In genomic region chr11:115980747-115981475, GRCh38 we compare ENCODE assay signal across 14 cellular contexts.
A peak's percentile ranks its signal among the peaks of the same experiment; 100 is the strongest.
DNase-seq lines count a peak whose midpoint lies in the region; ATAC-seq and TF ChIP-seq lines count a peak whose summit lies in the region.
"Had no signal": no experiment of that assay in that cellular context is flagged by ENCODE, and none has a peak within 500 bp of the region (broad histone marks: within the 10 kb centered on the region; RNA-seq: fewer than 3 reads in every experiment).

No MANE protein-coding gene starts in this region.

- H3K4me2 ChIP-seq in neural progenitor cell = no peak overlapping the region
- H3K4me2 ChIP-seq: A549 had no signal

- DNase-seq in ecto neural progenitor cell (ENCODE audit: low spot score) (peak; percentile 12), neural progenitor cell (ENCODE audit: low spot score) (no peak), uterus (peak; percentile 33 to 51), NK-92 (lab: John Stamatoyannopoulos, UW; ENCODE audit: unreplicated experiment) (no peak), HAP-1 (ENCODE audit: low spot score in 2 of 2) (no peak)
- DNase-seq: BE2C; CD4-positive, alpha-beta memory T cell; DMS153; GF-D8 had no signal

- no peak overlapping the region for H3K4me3 Mint-ChIP-seq in neural progenitor cell
- H3K4me3 Mint-ChIP-seq: CD4-positive, alpha-beta memory T cell had no signal

- H3K27me3 ChIP-seq in neural progenitor cell = peaks cover 46% of the 10 kb centered on the region
- H3K27me3 ChIP-seq in uterus = no peaks in the 10 kb centered on the region
- H3K27me3 ChIP-seq in HAP-1 (ENCODE audit: low read depth) = no peaks in the 10 kb centered on the region
- H3K27me3 ChIP-seq: BE2C had no signal

- H3K4me1 Mint-ChIP-seq in neural progenitor cell = peaks cover 40% of the 10 kb centered on the region

- H3K4me3 ChIP-seq in HEK293 (ENCODE audit: low read depth, low read length) (no peak overlapping the region), neural progenitor cell (no peak overlapping the region), uterus (no peak overlapping the region), HAP-1 (no peak overlapping the region)
- H3K4me3 ChIP-seq: A549 had no signal

- H3K36me3 ChIP-seq in HEK293 (ENCODE audit: control insufficient read depth in 2 of 2, insufficient read depth in 1 of 2, low read length in 2 of 2) (no peaks in the 10 kb centered on the region), neural progenitor cell (no peaks in the 10 kb centered on the region), uterus (no peaks in the 10 kb centered on the region), HAP-1 (replicated peaks) (no peaks in the 10 kb centered on the region)
- H3K36me3 ChIP-seq: BE2C had no signal

- POLR2A ChIA-PET in HEK293 (lab: Yijun Ruan, JAX) = no interaction called here

- no peak for ATAC-seq in GM19324 (IDR thresholded peaks at IDR 0.05; ENCODE audit: low FRiP score, unreplicated experiment)
- ATAC-seq: A549, HCT116 had no signal

- no peaks in the 10 kb centered on the region for H3K4me1 ChIP-seq in HEK293 (ENCODE audit: control insufficient read depth, insufficient read depth, low read length)
- peaks cover 14% of the 10 kb centered on the region for H3K4me1 ChIP-seq in neural progenitor cell
- H3K4me1 ChIP-seq in uterus = peaks cover 0 to 11% of the 10 kb centered on the region in 2 donors
- no peaks in the 10 kb centered on the region for H3K4me1 ChIP-seq in HAP-1
- H3K4me1 ChIP-seq: A549, BE2C had no signal

- H3K9me3 Mint-ChIP-seq in neural progenitor cell = peaks cover 3% of the 10 kb centered on the region

- no peak for TF ChIP-seq POLR2A in uterus (IDR thresholded peaks at IDR 0.05)

- H3K36me3 Mint-ChIP-seq in neural progenitor cell = no peaks in the 10 kb centered on the region
- H3K36me3 Mint-ChIP-seq: CD4-positive, alpha-beta memory T cell had no signal

- CTCF ChIA-PET in HEK293 (lab: Yijun Ruan, JAX) = interaction anchor here (1.2 kb wide), 1 partner anchor 245 kb away, joined by 3 read pairs; no protein-coding TSS in a partner anchor

- H3K27ac ChIP-seq in HEK293 (ENCODE audit: extremely low read depth, low read depth, low read length) = no peak overlapping the region
- H3K27ac ChIP-seq in neural progenitor cell = no peak overlapping the region
- H3K27ac ChIP-seq in uterus = peak overlapping the region; percentile 36 to 52
- H3K27ac ChIP-seq: A549, C4-2B had no signal

- no peaks in the 10 kb centered on the region for H3K79me2 ChIP-seq in neural progenitor cell (ENCODE audit: low read depth)

- peak overlapping the region; percentile 19 for H3K27ac Mint-ChIP-seq in neural progenitor cell

- H3F3A ChIP-seq in neural progenitor cell (ENCODE audit: low read depth) = peaks cover 15% of the 10 kb centered on the region

- H3K9ac ChIP-seq in neural progenitor cell = no peak overlapping the region

- H3K9me3 ChIP-seq in HEK293 (ENCODE audit: control insufficient read depth, insufficient read depth, low read depth, low read length) (no peaks in the 10 kb centered on the region), neural progenitor cell (ENCODE audit: low read depth) (no peaks in the 10 kb centered on the region), uterus (no peaks in the 10 kb centered on the region), HAP-1 (no peaks in the 10 kb centered on the region)
- H3K9me3 ChIP-seq: A549, BE2C had no signal

- H3K27me3 Mint-ChIP-seq in neural progenitor cell (ENCODE audit: insufficient read depth, low read depth) = peaks cover 16% of the 10 kb centered on the region

- no peaks in the 10 kb centered on the region for H4K20me1 ChIP-seq in neural progenitor cell (ENCODE audit: low read depth)

- TF ChIP-seq CTCF in HEK293 (tag by site-specific recombination; IDR thresholded peaks at IDR 0.05) (no peak), neural progenitor cell (IDR thresholded peaks at IDR 0.05) (no peak), uterus (IDR thresholded peaks at IDR 0.05) (no peak)

- intact Hi-C loops in uterus (cut with DNase I; ENCODE audit: low total_unique reads) = no loop called here

- H2AFZ ChIP-seq in neural progenitor cell (replicated peaks) = no peak overlapping the region

- in situ Hi-C loops in HAP-1 (cut with MboI; ENCODE audit: low sequenced_read_pairs) = no loop called here

TF ChIP-seq in HEK293, 187 proteins besides CTCF, POLR2A, EP300 and RAD21:
- TF ChIP-seq EGR2 (tag by site-specific recombination; IDR thresholded peaks at IDR 0.05; ENCODE audit: low read depth) = peak; percentile 63; the same call in 1 of the 2 replicates
- TF ChIP-seq ZBTB10 (tag by site-specific recombination; IDR thresholded peaks at IDR 0.05) = no peak
- peak; percentile 78 for TF ChIP-seq ZFHX2 (tag by site-specific recombination; conservative IDR thresholded peaks at IDR 0.05)

Comparison
In these comparisons a context has a peak if more than half of its experiments do, and no peak if none do; other contexts are left out.
1. H3K27ac ChIP-seq: peak in uterus (2 of 2); none in HEK293 (single experiment) and neural progenitor cell (single experiment).
2. DNase-seq: peak in ecto neural progenitor cell (single experiment) and uterus (2 of 2); none in neural progenitor cell (single experiment), NK-92 (single experiment) and HAP-1 (0 of 2).